Comparison of ENCODE assay signal across 10 cellular contexts in genomic region chr10:59175538-59176240, GRCh38. TPM values are rescaled to one million over a fixed set of nuclear protein-coding genes. Genes with fewer than 3 reads are reported as not detected.
DNase-seq lines count a peak whose midpoint lies in the region; ATAC-seq and TF ChIP-seq lines count a peak whose summit lies in the region.
"Had no signal": no experiment of that assay in that cellular context is flagged by ENCODE, and none has a peak within 500 bp of the region (broad histone marks: within the 10 kb centered on the region; RNA-seq: fewer than 3 reads in every experiment).

No MANE protein-coding gene starts in this region.

- in situ Hi-C loops in brain microvascular endothelial cell (cut with HindIII; ENCODE audit: low pct_ligation_motif_present, low sequenced_read_pairs): loop anchor here (25.0 kb wide), 1 partner anchor 213 kb away; no protein-coding TSS in a partner anchor

- no peak for TF ChIP-seq POLR2A in GM18505 (IDR thresholded peaks at IDR 0.05; ENCODE audit: borderline replicate concordance, extremely low read depth, insufficient read depth, insufficient read length)

- no peak overlapping the region for H3K27ac Mint-ChIP-seq in activated CD4-positive, alpha-beta T cell treated with anti-CD3 and anti-CD28 coated beads, Interleukin-2, amount 10 ng/mL, durations not matched to agents 7 days and 5 days
- no peak overlapping the region for H3K27ac Mint-ChIP-seq in activated CD4-positive, alpha-beta T cell treated with anti-CD3 and anti-CD28 coated beads for 36 hours
- no peak overlapping the region for H3K27ac Mint-ChIP-seq in stimulated activated memory B cell treated with anti-CD40 and anti-IgM and Interleukin-4, amounts not matched to agents 10 μg/mL and 1 μg/mL and 100 μg/mL, for 72 hours
- H3K27ac Mint-ChIP-seq: CD4-positive, CD25-positive, alpha-beta regulatory T cell had no signal

- peaks cover 18% of the 10 kb centered on the region for H3K27me3 ChIP-seq in brain microvascular endothelial cell (replicated peaks)
- H3K27me3 ChIP-seq in upper lobe of right lung: peaks cover 39% of the 10 kb centered on the region

- no peaks in the 10 kb centered on the region for H3K36me3 ChIP-seq in brain microvascular endothelial cell (replicated peaks)
- H3K36me3 ChIP-seq in upper lobe of right lung: no peaks in the 10 kb centered on the region
- H3K36me3 ChIP-seq: SJSA1 had no signal

- POLR2A ChIA-PET in activated CD4-positive, alpha-beta T cell treated with anti-CD3 and anti-CD28 coated beads, Interleukin-2, amount 10 ng/mL, durations not matched to agents 7 days and 5 days (lab: Charles Lee): no interaction called here
- POLR2A ChIA-PET in activated CD4-positive, alpha-beta T cell treated with anti-CD3 and anti-CD28 coated beads for 36 hours (lab: Charles Lee): no interaction called here

- H3K9me3 ChIP-seq in upper lobe of right lung: no peaks in the 10 kb centered on the region
- H3K9me3 ChIP-seq: SJSA1 had no signal

- peaks cover 19% of the 10 kb centered on the region for H3K27me3 Mint-ChIP-seq in activated CD4-positive, alpha-beta T cell treated with anti-CD3 and anti-CD28 coated beads, Interleukin-2, amount 10 ng/mL, durations not matched to agents 7 days and 5 days
- peaks cover 15% of the 10 kb centered on the region for H3K27me3 Mint-ChIP-seq in activated CD4-positive, alpha-beta T cell treated with anti-CD3 and anti-CD28 coated beads for 36 hours
- H3K27me3 Mint-ChIP-seq in stimulated activated memory B cell treated with anti-CD40 and anti-IgM and Interleukin-4, amounts not matched to agents 10 μg/mL and 1 μg/mL and 100 μg/mL, for 72 hours: peaks cover 31% of the 10 kb centered on the region

- H3K4me3 Mint-ChIP-seq in activated CD4-positive, alpha-beta T cell treated with anti-CD3 and anti-CD28 coated beads, Interleukin-2, amount 10 ng/mL, durations not matched to agents 7 days and 5 days: peak overlapping the region; percentile 10
- H3K4me3 Mint-ChIP-seq in activated CD4-positive, alpha-beta T cell treated with anti-CD3 and anti-CD28 coated beads for 36 hours: no peak overlapping the region
- no peak overlapping the region for H3K4me3 Mint-ChIP-seq in stimulated activated memory B cell treated with anti-CD40 and anti-IgM and Interleukin-4, amounts not matched to agents 10 μg/mL and 1 μg/mL and 100 μg/mL, for 72 hours
- H3K4me3 Mint-ChIP-seq: CD4-positive, CD25-positive, alpha-beta regulatory T cell had no signal

- H3K4me1 ChIP-seq in upper lobe of right lung: peaks cover 3% of the 10 kb centered on the region

- peaks cover 2% of the 10 kb centered on the region for H3K36me3 Mint-ChIP-seq in activated CD4-positive, alpha-beta T cell treated with anti-CD3 and anti-CD28 coated beads, Interleukin-2, amount 10 ng/mL, durations not matched to agents 7 days and 5 days (ENCODE audit: low read depth)
- no peaks in the 10 kb centered on the region for H3K36me3 Mint-ChIP-seq in activated CD4-positive, alpha-beta T cell treated with anti-CD3 and anti-CD28 coated beads for 36 hours (ENCODE audit: low read depth)
- no peaks in the 10 kb centered on the region for H3K36me3 Mint-ChIP-seq in stimulated activated memory B cell treated with anti-CD40 and anti-IgM and Interleukin-4, amounts not matched to agents 10 μg/mL and 1 μg/mL and 100 μg/mL, for 72 hours
- H3K36me3 Mint-ChIP-seq: CD4-positive, CD25-positive, alpha-beta regulatory T cell had no signal

- ATAC-seq in activated CD4-positive, alpha-beta T cell treated with anti-CD3 and anti-CD28 coated beads for 36 hours: no peak
- ATAC-seq in upper lobe of right lung (peak; percentile 24), HG02852 (IDR thresholded peaks at IDR 0.05; ENCODE audit: unreplicated experiment) (no peak), GM18505 (IDR thresholded peaks at IDR 0.05; ENCODE audit: unreplicated experiment) (no peak)
- ATAC-seq in stimulated activated memory B cell treated with anti-CD40 and anti-IgM and Interleukin-4, amounts not matched to agents 10 μg/mL and 1 μg/mL and 100 μg/mL, for 72 hours: no peak

- peaks cover 5% of the 10 kb centered on the region for H3K9me3 Mint-ChIP-seq in activated CD4-positive, alpha-beta T cell treated with anti-CD3 and anti-CD28 coated beads, Interleukin-2, amount 10 ng/mL, durations not matched to agents 7 days and 5 days
- H3K9me3 Mint-ChIP-seq in activated CD4-positive, alpha-beta T cell treated with anti-CD3 and anti-CD28 coated beads for 36 hours (ENCODE audit: low read depth): no peaks in the 10 kb centered on the region
- H3K9me3 Mint-ChIP-seq in stimulated activated memory B cell treated with anti-CD40 and anti-IgM and Interleukin-4, amounts not matched to agents 10 μg/mL and 1 μg/mL and 100 μg/mL, for 72 hours: peaks cover 8% of the 10 kb centered on the region

- H3K4me3 ChIP-seq in brain microvascular endothelial cell (ENCODE audit: low read depth, low read length): peak overlapping the region; percentile 26
- H3K4me3 ChIP-seq in upper lobe of right lung: peak overlapping the region; percentile 25
- H3K4me3 ChIP-seq: SJSA1 had no signal

- no peak for DNase-seq in activated CD4-positive, alpha-beta T cell treated with anti-CD3 and anti-CD28 coated beads, Interleukin-2, amount 10 ng/mL, durations not matched to agents 7 days and 5 days
- DNase-seq in activated CD4-positive, alpha-beta T cell treated with anti-CD3 and anti-CD28 coated beads for 36 hours: no peak
- no peak for DNase-seq in brain microvascular endothelial cell
- peak; percentile 63 for DNase-seq in medulla oblongata (ENCODE audit: extremely low spot score)
- peak; percentile 40 for DNase-seq in upper lobe of right lung
- DNase-seq: CD4-positive, CD25-positive, alpha-beta regulatory T cell had no signal

- H3K4me1 Mint-ChIP-seq in activated CD4-positive, alpha-beta T cell treated with anti-CD3 and anti-CD28 coated beads, Interleukin-2, amount 10 ng/mL, durations not matched to agents 7 days and 5 days: peaks cover 3% of the 10 kb centered on the region
- H3K4me1 Mint-ChIP-seq in activated CD4-positive, alpha-beta T cell treated with anti-CD3 and anti-CD28 coated beads for 36 hours: peaks cover 5% of the 10 kb centered on the region
- H3K4me1 Mint-ChIP-seq in stimulated activated memory B cell treated with anti-CD40 and anti-IgM and Interleukin-4, amounts not matched to agents 10 μg/mL and 1 μg/mL and 100 μg/mL, for 72 hours: no peaks in the 10 kb centered on the region

- no peak for TF ChIP-seq CTCF in brain microvascular endothelial cell (IDR thresholded peaks at IDR 0.05; ENCODE audit: low read depth, low read length, missing control alignments)
- no peak for TF ChIP-seq CTCF in upper lobe of right lung (IDR thresholded peaks at IDR 0.05)

- intact Hi-C loops in activated CD4-positive, alpha-beta T cell treated with anti-CD3 and anti-CD28 coated beads for 36 hours (cut with DNase I, micrococcal nuclease): no loop called here
- intact Hi-C loops in upper lobe of right lung (cut with DNase I): no loop called here

- H3K27ac ChIP-seq in brain microvascular endothelial cell: no peak overlapping the region
- H3K27ac ChIP-seq in upper lobe of right lung: no peak overlapping the region
- H3K27ac ChIP-seq: SJSA1 had no signal

- CTCF ChIA-PET in activated CD4-positive, alpha-beta T cell treated with anti-CD3 and anti-CD28 coated beads, Interleukin-2, amount 10 ng/mL, durations not matched to agents 7 days and 5 days (lab: Charles Lee): no interaction called here
- CTCF ChIA-PET in activated CD4-positive, alpha-beta T cell treated with anti-CD3 and anti-CD28 coated beads for 36 hours (lab: Charles Lee): no interaction called here

RNA-seq across cellular contexts. Expression of gene PHYHIPL, which starts 0.8 kb away (rescaled TPM):
- total RNA-seq in activated CD4-positive, alpha-beta T cell treated with anti-CD3 and anti-CD28 coated beads, Interleukin-2, amount 10 ng/mL, durations not matched to agents 7 days and 5 days: not detected
- total RNA-seq in activated CD4-positive, alpha-beta T cell treated with anti-CD3 and anti-CD28 coated beads for 36 hours: not detected
- total RNA-seq in upper lobe of right lung: not detected
- total RNA-seq: CD4-positive, CD25-positive, alpha-beta regulatory T cell; SJSA1 had no signal

Comparison
In these comparisons a context has a peak if more than half of its experiments do, and no peak if none do; other contexts are left out.
1. DNase-seq: peak in medulla oblongata (single experiment) and upper lobe of right lung (single experiment); none in activated CD4-positive, alpha-beta T cell treated with anti-CD3 and anti-CD28 coated beads, Interleukin-2, amount 10 ng/mL, durations not matched to agents 7 days and 5 days (single experiment), activated CD4-positive, alpha-beta T cell treated with anti-CD3 and anti-CD28 coated beads for 36 hours (single experiment) and brain microvascular endothelial cell (single experiment).